8 cellular contexts compared by ENCODE assay signal in genomic region chr18:62715829-62716678, GRCh38. TPM values are rescaled to one million over a fixed set of nuclear protein-coding genes. Genes with fewer than 3 reads are reported as not detected.
DNase-seq lines count a peak whose midpoint lies in the region; TF ChIP-seq lines count a peak whose summit lies in the region.

No MANE protein-coding gene starts in this region.

- H3K36me3 ChIP-seq in liver (ENCODE audit: control insufficient read depth in 4 of 4, insufficient read depth in 3 of 4, low read depth in 1 of 4, low read length in 3 of 4), result no peaks in the 10 kb centered on the region

- POLR2A ChIA-PET in HEK293T (lab: Yijun Ruan, JAX), result no interaction called here

- H3K27ac ChIP-seq in coronary artery, result peak overlapping the region; percentile 80 to 99
- peak overlapping the region; percentile 91 to 92 for H3K27ac ChIP-seq in liver (ENCODE audit: low read depth in 1 of 2, low read length in 2 of 2)

- peak overlapping the region; percentile 83 for H3K4me3 ChIP-seq in coronary artery
- peak overlapping the region; percentile 81 to 100 (median 91) for H3K4me3 ChIP-seq in liver (ENCODE audit: low read depth in 1 of 3, low read length in 3 of 3)

- DNase-seq in DMS 273 (lab: John Stamatoyannopoulos, UW; ENCODE audit: unreplicated experiment) (peak; percentile 78), DMS 273 treated with DMSO at 0.1 percent for 48 hours (lab: John Stamatoyannopoulos, UW) (no peak), HEK293T (ENCODE audit: extremely low spot score) (peak; percentile 9), NAMALWA (ENCODE audit: low spot score) (peak; percentile 84), coronary artery (ENCODE audit: low spot score) (peak; percentile 83)
- peak; percentile 72 for DNase-seq in activated CD4-positive, alpha-beta T cell treated with anti-CD3 and anti-CD28 coated beads for 48 hours
- DNase-seq in stimulated activated CD4-positive, alpha-beta T cell treated with anti-CD3 and anti-CD28 coated beads, Interleukin-4, amount 100 ng/mL, for 48 hours (ENCODE audit: low read depth in 2 of 2), result peak; percentile 32 to 49

- peak overlapping the region in 1 of 2 donors; percentile 81 for H3K9ac ChIP-seq in liver (ENCODE audit: low read depth in 1 of 2, low read length in 2 of 2)

- CTCF ChIA-PET in HEK293T (lab: Yijun Ruan, JAX), result no interaction called here

- no peaks in the 10 kb centered on the region for H3K9me3 ChIP-seq in liver (ENCODE audit: control insufficient read depth in 4 of 4, low read length in 3 of 4)

- H3K4me1 ChIP-seq in liver (ENCODE audit: control insufficient read depth in 4 of 4, insufficient read depth in 4 of 4, low read length in 3 of 4), result peaks cover 2 to 35% (median 7%) of the 10 kb centered on the region in 4 donors

- 1% methylated on average over 123 of the region's 123 CpGs for WGBS in liver

- H3K27me3 ChIP-seq in liver (ENCODE audit: control insufficient read depth in 4 of 4, insufficient read depth in 4 of 4, low read length in 3 of 4), result no peaks in the 10 kb centered on the region

- TF ChIP-seq CTCF in coronary artery (IDR thresholded peaks at IDR 0.05) (no peak), liver (IDR thresholded peaks at IDR 0.05; ENCODE audit: low read depth, low read length, missing input control) (no peak)

- peak in 1 of 2 donors; percentile 22 for TF ChIP-seq RAD21 in liver (IDR thresholded peaks at IDR 0.05)

TF ChIP-seq in HEK293T, 16 proteins besides CTCF, POLR2A, EP300 and RAD21:
- TF ChIP-seq FOXA1 (IDR thresholded peaks at IDR 0.05) (no peak), SP1 (IDR thresholded peaks at IDR 0.05) (no peak), FOXK2 (IDR thresholded peaks at IDR 0.05) (no peak), L3MBTL2 (conservative IDR thresholded peaks at IDR 0.05) (peak; percentile 83), LEF1 (IDR thresholded peaks at IDR 0.05; ENCODE audit: borderline replicate concordance) (no peak)

TF ChIP-seq in liver, 16 proteins besides CTCF, POLR2A, EP300 and RAD21:
- TF ChIP-seq MAX (IDR thresholded peaks at IDR 0.05), result no peak
- no peak for TF ChIP-seq TAF1 (conservative IDR thresholded peaks at IDR 0.05)
- no peak for TF ChIP-seq NR2F2 (IDR thresholded peaks at IDR 0.05)
- no peak for TF ChIP-seq FOXA1 (IDR thresholded peaks at IDR 0.05)
- TF ChIP-seq FOXA2 (IDR thresholded peaks at IDR 0.05), result no peak
- TF ChIP-seq HNF4A (conservative IDR thresholded peaks at IDR 0.05), result no peak
- no peak for TF ChIP-seq JUND (IDR thresholded peaks at IDR 0.05)
TF ChIP-seq in liver: peak in this region for 0.

RNA-seq across cellular contexts. Expression of gene PHLPP1, which starts 0.7 kb away (rescaled TPM):
- 10 to 100 TPM; 10.5 to 14.5 TPM for total RNA-seq in liver
- 1 to 10 TPM; 4.2 to 6.8 TPM for polyA plus RNA-seq in liver
